9 cellular contexts compared by ENCODE assay signal in genomic region chr1:115771847-115772457, GRCh38. TPM values are rescaled to one million over a fixed set of nuclear protein-coding genes. Genes with fewer than 3 reads are reported as not detected.
DNase-seq lines count a peak whose midpoint lies in the region; ATAC-seq and TF ChIP-seq lines count a peak whose summit lies in the region.
"Had no signal": no experiment of that assay in that cellular context is flagged by ENCODE, and none has a peak within 500 bp of the region (broad histone marks: within the 10 kb centered on the region; RNA-seq: fewer than 3 reads in every experiment).

No MANE protein-coding gene starts in this region.

- peak overlapping the region; percentile 46 to 88 (median 77) for H3K27ac ChIP-seq in esophagus squamous epithelium

- H3K36me3 ChIP-seq in BE2C, result no peaks in the 10 kb centered on the region
- H3K36me3 ChIP-seq in esophagus squamous epithelium, result no peaks in the 10 kb centered on the region

- DNase-seq in BE2C (peak; percentile 51), NCI-H146 treated with DMSO at 0.1 percent for 48 hours (lab: John Stamatoyannopoulos, UW; ENCODE audit: unreplicated experiment) (peak; percentile 69), SW480 (ENCODE audit: low spot score) (peak; percentile 84), esophagus squamous epithelium (lab: John Stamatoyannopoulos, UW) (no peak), mucosa of gallbladder (ENCODE audit: low spot score) (peak; percentile 64)
- DNase-seq in central memory CD4-positive, alpha-beta T cell, result no peak
- DNase-seq: activated B cell treated with CpG ODN at 0.5 μM for 24 hours had no signal

- intact Hi-C loops in esophagus squamous epithelium (cut with DNase I), result no loop called here

- H3K4me3 ChIP-seq in BE2C (ENCODE audit: low read depth, low read length) (no peak overlapping the region), esophagus squamous epithelium (peak overlapping the region in 2 of 4 donors; percentile 16 to 46)

- no peak for TF ChIP-seq POLR2A in esophagus squamous epithelium (IDR thresholded peaks at IDR 0.05)

- ATAC-seq in GM18511 (IDR thresholded peaks at IDR 0.05; ENCODE audit: unreplicated experiment) (peak; percentile 92), HG03039 (IDR thresholded peaks at IDR 0.05; ENCODE audit: unreplicated experiment) (peak; percentile 78)

- H3K4me1 ChIP-seq in BE2C, result no peaks in the 10 kb centered on the region
- H3K4me1 ChIP-seq in esophagus squamous epithelium, result peaks cover 0 to 13% (median 5%) of the 10 kb centered on the region in 3 donors

- H3K27me3 ChIP-seq in BE2C, result peaks cover 4% of the 10 kb centered on the region
- no peaks in the 10 kb centered on the region for H3K27me3 ChIP-seq in esophagus squamous epithelium

- WGBS in esophagus squamous epithelium, 2 donors, result 16 to 31% methylated on average over 10 of the region's 10 CpGs

- H3K9me3 ChIP-seq in BE2C (no peaks in the 10 kb centered on the region), esophagus squamous epithelium (no peaks in the 10 kb centered on the region)

- TF ChIP-seq CTCF in BE2C (IDR thresholded peaks at IDR 0.05; ENCODE audit: low read depth, low read length) (peak; percentile 82), esophagus squamous epithelium (IDR thresholded peaks at IDR 0.05) (peak; percentile 50 to 90 (median 79))

RNA-seq across cellular contexts. Expression of gene CASQ2, which starts 3.4 kb away (rescaled TPM):
- polyA plus RNA-seq in BE2C (2012; ENCODE audit: insufficient read depth, insufficient read length, low read depth), result not detected
- total RNA-seq in esophagus squamous epithelium, result 10 to 100 TPM in 1 of 4 donors, 1 to 10 TPM in 2, under 1 TPM in 1; 0.53 to 21.4 (median 4.1) TPM
- total RNA-seq in mucosa of gallbladder, result 3.9 TPM
- total RNA-seq: activated B cell treated with CpG ODN at 0.5 μM for 24 hours had no signal

Comparison
In these comparisons a context has a peak if more than half of its experiments do, and no peak if none do; other contexts are left out.
1. DNase-seq: peak in BE2C (single experiment), NCI-H146 treated with DMSO at 0.1 percent for 48 hours (single experiment), SW480 (single experiment) and mucosa of gallbladder (single experiment); none in esophagus squamous epithelium (single experiment) and central memory CD4-positive, alpha-beta T cell (single experiment).